ENCODE assay signal across 8 cellular contexts in the genomic region with DNA sequence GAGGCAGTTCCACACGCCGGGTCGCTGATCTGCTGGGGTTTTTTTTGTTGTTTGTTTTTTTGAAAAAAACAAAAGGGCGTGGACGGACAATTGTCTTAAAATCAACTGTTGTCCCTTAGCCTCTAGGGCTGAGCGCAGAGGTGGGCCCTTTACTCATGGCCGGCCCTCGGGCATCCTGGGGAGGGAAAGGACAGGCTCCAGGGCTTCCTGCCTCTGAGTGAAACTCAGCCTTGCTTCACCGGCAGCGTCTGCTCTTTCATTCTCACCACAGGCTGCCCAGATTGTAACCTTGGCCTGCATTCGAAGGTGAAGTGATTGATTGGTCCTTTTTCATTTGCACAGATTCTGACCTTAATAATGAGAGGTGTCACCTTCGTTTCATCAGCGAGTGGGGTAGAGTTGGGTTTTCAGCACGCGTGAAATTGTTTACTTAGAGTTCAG. TPM values are rescaled to one million over a fixed set of nuclear protein-coding genes. Genes with fewer than 3 reads are reported as not detected.
A peak's percentile ranks its signal among the peaks of the same experiment; 100 is the strongest.
DNase-seq lines count a peak whose midpoint lies in the region; ATAC-seq, FAIRE-seq and TF ChIP-seq lines count a peak whose summit lies in the region.

No MANE protein-coding gene starts in this region.

- ATAC-seq in GM21367 (IDR thresholded peaks at IDR 0.05; ENCODE audit: unreplicated experiment) (peak; percentile 32), body of pancreas (peak; percentile 15)

- H2AFZ ChIP-seq in keratinocyte (ENCODE audit: control insufficient read depth, low read length): peak overlapping the region; percentile 94

- peak overlapping the region; percentile 83 for H3K4me3 ChIP-seq in HL-60 (replicated peaks; ENCODE audit: insufficient read depth, low read length)
- H3K4me3 ChIP-seq in SK-N-MC: peak overlapping the region; percentile 91
- H3K4me3 ChIP-seq in body of pancreas: peak overlapping the region; percentile 73 to 95
- peak overlapping the region; percentile 64 to 98 (median 91) for H3K4me3 ChIP-seq in keratinocyte (ENCODE audit: control insufficient read depth in 2 of 3, extremely low read depth in 1 of 3, insufficient read depth in 2 of 3, low read depth in 1 of 3, low read length in 3 of 3)

- H3K9me1 ChIP-seq in keratinocyte (ENCODE audit: control insufficient read depth, extremely low read depth, insufficient read depth, low read length): no peaks in the 10 kb centered on the region

- H3K9ac ChIP-seq in SK-N-MC (ENCODE audit: insufficient read length) (peak overlapping the region; percentile 89), keratinocyte (ENCODE audit: control insufficient read depth, extremely low read depth, insufficient read depth, low read length) (peak overlapping the region; percentile 93)

- H3K36me3 ChIP-seq in SK-N-MC (ENCODE audit: insufficient read depth, low read length) (peaks cover 23% of the 10 kb centered on the region), body of pancreas (replicated peaks in 1 of 2; ENCODE audit: insufficient read depth in 1 of 2, low read depth in 2 of 2) (no peaks in the 10 kb centered on the region), keratinocyte (ENCODE audit: control insufficient read depth in 2 of 2, extremely low read depth in 1 of 2, insufficient read depth in 2 of 2, low read length in 2 of 2) (peaks cover 0 to 2% of the 10 kb centered on the region in 2 experiments)

- peaks cover 23% of the 10 kb centered on the region for H3K4me1 ChIP-seq in body of pancreas
- H3K4me1 ChIP-seq in keratinocyte (ENCODE audit: control insufficient read depth, extremely low read depth, insufficient read depth, low read length): peaks cover 13% of the 10 kb centered on the region

- FAIRE-seq in keratinocyte (lab: Jason Lieb, UNC): no peak

- TF ChIP-seq CTCF in HL-60 (IDR thresholded peaks at IDR 0.05; ENCODE audit: insufficient read depth, low read length) (no peak), body of pancreas (IDR thresholded peaks at IDR 0.05) (no peak), keratinocyte (optimal IDR thresholded peaks at IDR 0.05 in 1 of 3, IDR thresholded peaks at IDR 0.05 in 1 of 3, conservative IDR thresholded peaks at IDR 0.05 in 1 of 3; ENCODE audit: extremely low read depth in 1 of 3, insufficient read depth in 2 of 3, low read length in 3 of 3) (no peak)

- no peak for TF ChIP-seq POLR2A in body of pancreas (IDR thresholded peaks at IDR 0.05)

- H3K27ac ChIP-seq in HL-60 (replicated peaks) (peak overlapping the region; percentile 96), SK-N-MC (peak overlapping the region; percentile 45; the same call in 1 of the 2 replicates), body of pancreas (peak overlapping the region; percentile 93 to 95 (median 94)), keratinocyte (ENCODE audit: control insufficient read depth, insufficient read depth, low read length) (peak overlapping the region; percentile 91)

- peak overlapping the region; percentile 84 for H3K4me2 ChIP-seq in keratinocyte (ENCODE audit: control insufficient read depth, extremely low read depth, insufficient read depth, low read depth, low read length)

- H3K27me3 ChIP-seq in HL-60 (ENCODE audit: insufficient read depth, poor library complexity, severe bottlenecking) (no peaks in the 10 kb centered on the region), body of pancreas (no peaks in the 10 kb centered on the region), keratinocyte (ENCODE audit: control insufficient read depth, extremely low read depth, insufficient read depth, low read length) (no peaks in the 10 kb centered on the region)

- peaks cover 2% of the 10 kb centered on the region for H4K20me1 ChIP-seq in keratinocyte (ENCODE audit: control insufficient read depth, extremely low read depth, insufficient read depth, low read length)

- dilution Hi-C loops in keratinocyte (cut with MboI; ENCODE audit: extremely low pct_ligation_motif_present, low sequenced_read_pairs): no loop called here

- in situ Hi-C loops in G401 (cut with HindIII; ENCODE audit: low sequenced_read_pairs): no loop called here

- H3K9me3 ChIP-seq in SK-N-MC (ENCODE audit: low read depth, low read length): no peaks in the 10 kb centered on the region
- no peaks in the 10 kb centered on the region for H3K9me3 ChIP-seq in body of pancreas
- H3K9me3 ChIP-seq in keratinocyte (ENCODE audit: control insufficient read depth, low read depth, low read length): no peaks in the 10 kb centered on the region

- 0% methylated on average over 15 of the region's 15 CpGs for WGBS in body of pancreas, 2 donors

- intact Hi-C loops in body of pancreas (cut with DNase I): no loop called here

- peaks cover 55% of the 10 kb centered on the region for H3K79me2 ChIP-seq in keratinocyte (ENCODE audit: control insufficient read depth, insufficient read depth, low read length)

- DNase-seq in G401 (ENCODE audit: low spot score): peak; percentile 64
- peak in 1 of 2 experiments; percentile 64 for DNase-seq in HL-60 (ENCODE audit: low read depth in 1 of 2, low spot score in 1 of 2)
- no peak for DNase-seq in SK-N-MC (ENCODE audit: low read depth, low spot score)
- DNase-seq in body of pancreas: peak; percentile 42 to 58 (median 52)
- no peak for DNase-seq in keratinocyte (ENCODE audit: low read depth, low spot score)
- peak; percentile 14 to 43 (median 35) for DNase-seq in stimulated activated CD4-positive, alpha-beta T cell treated with anti-CD3 and anti-CD28 coated beads, Interleukin-12 subunit alpha, Interleukin-12 subunit beta, amount 100 ng/mL, for 48 hours (ENCODE audit: low read depth in 2 of 3, low spot score in 1 of 3)
- DNase-seq in NCI-H1436 (lab: John Stamatoyannopoulos, UW): no peak

RNA-seq across cellular contexts. Expression of gene SMIM13, which starts 0.8 kb away (rescaled TPM):
- 17.3 and 18.5 TPM in 2 replicates for total RNA-seq in G401 (2014; rRNA removed; shearing (Covaris generic))
- 1 to 10 TPM; 4.4 to 5.6 TPM for total RNA-seq in body of pancreas
- polyA plus RNA-seq in keratinocyte: 4.1 to 7.7 TPM (median 5.4 TPM) in 3 replicates
- polyA plus RNA-seq in keratinocyte (2011; ENCODE audit: low read depth): 9.0 TPM
- polyA plus RNA-seq in keratinocyte (2011; cell fraction: cytosol; rRNA removed): 4.0 and 6.8 TPM in 2 replicates
- polyA plus RNA-seq in keratinocyte (2011; cell fraction: nucleus; rRNA removed): 5.1 and 6.7 TPM in 2 replicates
- 10.1 and 11.7 TPM in 2 replicates for polyA plus RNA-seq in keratinocyte (2012; ENCODE audit: low replicate concordance)
- polyA minus RNA-seq in keratinocyte: 1.4 to 6.5 TPM (median 4.3 TPM) in 3 replicates
- 11.9 TPM for polyA minus RNA-seq in keratinocyte (2011; cell fraction: cytosol; rRNA and poly(A)+ RNA removed)
- 3.9 and 9.3 TPM in 2 replicates for polyA minus RNA-seq in keratinocyte (2011; cell fraction: nucleus; rRNA and poly(A)+ RNA removed)

RNA-seq across cellular contexts. Expression of gene ERVFRD-1, which starts 17.1 kb away (rescaled TPM):
- total RNA-seq in G401 (2014; rRNA removed; shearing (Covaris generic)): 0.17 TPM in 1 of 2 replicates, not detected in the other
- total RNA-seq in body of pancreas: not detected
- not detected in 3 replicates for polyA plus RNA-seq in keratinocyte
- polyA plus RNA-seq in keratinocyte (2011; ENCODE audit: low read depth): not detected
- polyA plus RNA-seq in keratinocyte (2011; cell fraction: cytosol; rRNA removed): not detected in 2 replicates
- not detected in 2 replicates for polyA plus RNA-seq in keratinocyte (2011; cell fraction: nucleus; rRNA removed)
- polyA plus RNA-seq in keratinocyte (2012; ENCODE audit: low replicate concordance): 0.35 TPM in 1 of 2 replicates, not detected in the other
- polyA minus RNA-seq in keratinocyte: not detected in 3 replicates
- not detected for polyA minus RNA-seq in keratinocyte (2011; cell fraction: cytosol; rRNA and poly(A)+ RNA removed)
- not detected in 2 replicates for polyA minus RNA-seq in keratinocyte (2011; cell fraction: nucleus; rRNA and poly(A)+ RNA removed)

RNA-seq across cellular contexts. Expression of gene ELOVL2, which starts 50.3 kb away (rescaled TPM):
- total RNA-seq in G401 (2014; rRNA removed; shearing (Covaris generic)): 4.6 and 6.6 TPM in 2 replicates
- 1 to 10 TPM; 2.9 to 3.0 TPM for total RNA-seq in body of pancreas
- 0.04 to 0.10 TPM (median 0.05 TPM) in 3 replicates for polyA plus RNA-seq in keratinocyte
- not detected for polyA plus RNA-seq in keratinocyte (2011; ENCODE audit: low read depth)
- 0.01 and 0.04 TPM in 2 replicates for polyA plus RNA-seq in keratinocyte (2011; cell fraction: cytosol; rRNA removed)
- polyA plus RNA-seq in keratinocyte (2011; cell fraction: nucleus; rRNA removed): 0.03 TPM in 1 of 2 replicates, not detected in the other
- polyA plus RNA-seq in keratinocyte (2012; ENCODE audit: low replicate concordance): 0.06 and 0.07 TPM in 2 replicates
- 0.03 TPM in 1 of 3 replicates, not detected in the others for polyA minus RNA-seq in keratinocyte
- not detected for polyA minus RNA-seq in keratinocyte (2011; cell fraction: cytosol; rRNA and poly(A)+ RNA removed)
- not detected in 2 replicates for polyA minus RNA-seq in keratinocyte (2011; cell fraction: nucleus; rRNA and poly(A)+ RNA removed)

Comparison
In these comparisons a context has a peak if more than half of its experiments do, and no peak if none do; other contexts are left out.
1. DNase-seq: peak in G401 (single experiment), body of pancreas (4 of 4) and stimulated activated CD4-positive, alpha-beta T cell treated with anti-CD3 and anti-CD28 coated beads, Interleukin-12 subunit alpha, Interleukin-12 subunit beta, amount 100 ng/mL, for 48 hours (3 of 3); none in SK-N-MC (single experiment), keratinocyte (single experiment) and NCI-H1436 (single experiment).
2. H3K27ac ChIP-seq: peak in every context shown above with its lines; median percentile 96 in HL-60; 94 in body of pancreas; 91 in keratinocyte; 45 in SK-N-MC.
3. Peak in every context shown above with its lines, with median percentiles within 50 percentile points of each other: H3K4me3 ChIP-seq.